ENCODE assay signal across 17 cellular contexts in the genomic region with DNA sequence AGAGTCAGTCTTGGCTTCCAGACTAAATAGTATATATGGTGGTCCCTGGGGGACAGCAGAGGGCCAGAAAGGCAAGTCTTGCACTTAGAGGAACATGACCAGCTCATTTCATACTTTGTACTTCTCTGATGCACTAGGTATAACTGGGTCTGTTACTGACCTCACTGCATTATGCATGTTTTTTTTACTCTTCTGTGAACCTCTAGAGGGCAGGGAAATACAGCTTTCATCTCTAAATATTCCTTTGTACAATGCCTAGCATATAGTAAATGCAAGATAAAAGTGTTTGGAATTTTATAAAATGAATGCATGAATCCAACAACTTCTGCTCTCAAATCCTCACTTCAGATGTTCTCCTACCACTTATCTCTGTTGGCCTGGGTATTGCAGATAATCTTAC. TPM values are rescaled to one million over a fixed set of nuclear protein-coding genes. Genes with fewer than 3 reads are reported as not detected.
"Had no signal": no experiment of that assay in that cellular context is flagged by ENCODE, and none has a peak within 500 bp of the region (broad histone marks: within the 10 kb centered on the region; RNA-seq: fewer than 3 reads in every experiment).

No MANE protein-coding gene starts in this region.

- H3K4me3 ChIP-seq: lung, thoracic aorta had no signal

- H3K27me3 Mint-ChIP-seq: dendritic cell treated with granulocyte-macrophage colony-stimulating factor and Interleukin-4, amounts not matched to agents 40 ng/mL and 50 ng/mL, for 4 days had no signal

- H3K36me3 Mint-ChIP-seq: activated naive CD8-positive, alpha-beta T cell treated with anti-CD3 and anti-CD28 coated beads, Interleukin-2, amount 10 ng/mL, durations not matched to agents 7 days and 5 days had no signal

- ATAC-seq: activated CD4-positive, CD25-positive, alpha-beta regulatory T cell treated with anti-CD3 and anti-CD28 coated beads, Interleukin-2, amount 50 U/mL, for 24 hours had no signal

- H3K27ac Mint-ChIP-seq: activated naive CD8-positive, alpha-beta T cell treated with anti-CD3 and anti-CD28 coated beads, Interleukin-2, amount 10 ng/mL, durations not matched to agents 7 days and 5 days; activated T-helper 1 cell treated with anti-CD3 and anti-CD28 coated beads, Interleukin-12 subunit alpha, Interleukin-12 subunit beta, Interleukin-2, Interleukin-4 antibody, amounts not matched to agents 30 ng/mL and 10 ng/mL and 1 ng/mL, durations not matched to agents 14 hours and 24 hours and 36 hours; dendritic cell treated with granulocyte-macrophage colony-stimulating factor and Interleukin-4, amounts not matched to agents 40 ng/mL and 50 ng/mL, for 4 days had no signal

- DNase-seq: activated CD4-positive, alpha-beta T cell treated with anti-CD3 and anti-CD28 coated beads, Interleukin-2, amount 50 U/mL, for 1 hour; activated naive CD8-positive, alpha-beta T cell treated with anti-CD3 and anti-CD28 coated beads, Interleukin-2, amount 10 ng/mL, durations not matched to agents 7 days and 5 days; brain microvascular endothelial cell; effector memory CD4-positive, alpha-beta T cell; foreskin melanocyte; midbrain; stimulated activated CD4-positive, alpha-beta T cell treated with anti-CD3 and anti-CD28 coated beads, Interleukin-1b, Interleukin-23, amount 100 ng/mL, for 48 hours had no signal

- H3K9me3 Mint-ChIP-seq: activated naive CD8-positive, alpha-beta T cell treated with anti-CD3 and anti-CD28 coated beads, Interleukin-2, amount 10 ng/mL, durations not matched to agents 7 days and 5 days; activated T-helper 1 cell treated with anti-CD3 and anti-CD28 coated beads, Interleukin-12 subunit alpha, Interleukin-12 subunit beta, Interleukin-2, Interleukin-4 antibody, amounts not matched to agents 30 ng/mL and 10 ng/mL and 1 ng/mL, durations not matched to agents 14 hours and 24 hours and 36 hours; dendritic cell treated with granulocyte-macrophage colony-stimulating factor and Interleukin-4, amounts not matched to agents 40 ng/mL and 50 ng/mL, for 4 days had no signal

- H3K4me3 Mint-ChIP-seq: activated naive CD8-positive, alpha-beta T cell treated with anti-CD3 and anti-CD28 coated beads, Interleukin-2, amount 10 ng/mL, durations not matched to agents 7 days and 5 days; activated T-helper 1 cell treated with anti-CD3 and anti-CD28 coated beads, Interleukin-12 subunit alpha, Interleukin-12 subunit beta, Interleukin-2, Interleukin-4 antibody, amounts not matched to agents 30 ng/mL and 10 ng/mL and 1 ng/mL, durations not matched to agents 14 hours and 24 hours and 36 hours; dendritic cell treated with granulocyte-macrophage colony-stimulating factor and Interleukin-4, amounts not matched to agents 40 ng/mL and 50 ng/mL, for 4 days; neural crest cell had no signal

- H3K27ac ChIP-seq: brain microvascular endothelial cell, thoracic aorta had no signal

- H3K9me3 ChIP-seq: thoracic aorta had no signal

- H3K27me3 ChIP-seq: brain microvascular endothelial cell had no signal

- H3K36me3 ChIP-seq: brain microvascular endothelial cell, thoracic aorta had no signal

- H3K4me1 Mint-ChIP-seq: activated naive CD8-positive, alpha-beta T cell treated with anti-CD3 and anti-CD28 coated beads, Interleukin-2, amount 10 ng/mL, durations not matched to agents 7 days and 5 days had no signal

RNA-seq across cellular contexts. Expression of a gene that starts 23.4 kb away (rescaled TPM):
- total RNA-seq: activated CD8-positive, alpha-beta memory T cell treated with anti-CD3 and anti-CD28 coated beads for 36 hours; activated naive CD8-positive, alpha-beta T cell treated with anti-CD3 and anti-CD28 coated beads, Interleukin-2, amount 10 ng/mL, durations not matched to agents 7 days and 5 days; activated T-helper 1 cell treated with anti-CD3 and anti-CD28 coated beads, Interleukin-12 subunit alpha, Interleukin-12 subunit beta, Interleukin-2, Interleukin-4 antibody, amounts not matched to agents 30 ng/mL and 10 ng/mL and 1 ng/mL, durations not matched to agents 14 hours and 24 hours and 36 hours; lung; neural crest cell; osteocyte; pulmonary artery endothelial cell; T-helper 2 cell treated with Interferon-gamma antibody and Interleukin-4, amounts not matched to agents 100 ng/mL and 5 ng/mL, for 36 hours had no signal
